21 cellular contexts compared by ENCODE assay signal in genomic region chr1:79380078-79380477, GRCh38.
"Had no signal": no experiment of that assay in that cellular context is flagged by ENCODE, and none has a peak within 500 bp of the region (broad histone marks: within the 10 kb centered on the region; RNA-seq: fewer than 3 reads in every experiment).

No MANE protein-coding gene starts in this region.

- H3K27ac Mint-ChIP-seq: activated CD4-positive, alpha-beta T cell treated with anti-CD3 and anti-CD28 coated beads, Interleukin-2, amount 10 ng/mL, durations not matched to agents 24 days and 14 days; activated CD8-positive, alpha-beta T cell treated with anti-CD3 and anti-CD28 coated beads for 36 hours; activated naive CD4-positive, alpha-beta T cell treated with anti-CD3 and anti-CD28 coated beads for 36 hours; activated T-helper 2 cell treated with anti-CD3 and anti-CD28 coated beads, Interferon-gamma antibody, Interleukin-2, Interleukin-4, amounts not matched to agents 10 μg/mL and 5 μg/mL and 100 μg/mL, durations not matched to agents 14 hours and 24 hours and 36 hours; natural killer cell; stimulated activated naive CD8-positive, alpha-beta T cell treated with anti-CD3 and anti-CD28 coated beads, Interleukin-15, amount 100 ng/mL, for 72 hours had no signal

- DNase-seq: activated CD4-positive, alpha-beta T cell treated with anti-CD3 and anti-CD28 coated beads, Interleukin-2, amount 10 ng/mL, durations not matched to agents 24 days and 14 days; activated CD8-positive, alpha-beta T cell treated with anti-CD3 and anti-CD28 coated beads for 36 hours; activated naive CD4-positive, alpha-beta T cell treated with anti-CD3 and anti-CD28 coated beads for 36 hours; activated T-cell treated with anti-CD3 and anti-CD28 coated beads, Interleukin-2, amount 50 U/mL, for 1 hour; left cardiac atrium; natural killer cell; pancreas; right lobe of liver; stimulated activated CD4-positive, alpha-beta T cell treated with anti-CD3 and anti-CD28 coated beads, Interleukin-4, amount 100 ng/mL, for 1 hour; stimulated activated naive CD8-positive, alpha-beta T cell treated with anti-CD3 and anti-CD28 coated beads, Interleukin-15, amount 100 ng/mL, for 72 hours; transverse colon had no signal

- ATAC-seq: activated CD8-positive, alpha-beta T cell treated with anti-CD3 and anti-CD28 coated beads for 36 hours; esophagus mucosa; left cardiac atrium; natural killer cell; pancreas; right lobe of liver; stimulated activated naive CD8-positive, alpha-beta T cell treated with anti-CD3 and anti-CD28 coated beads, Interleukin-15, amount 100 ng/mL, for 72 hours had no signal

- FAIRE-seq: endometrium, pancreas had no signal

- H3K27me3 Mint-ChIP-seq: activated CD4-positive, alpha-beta T cell treated with anti-CD3 and anti-CD28 coated beads, Interleukin-2, amount 10 ng/mL, durations not matched to agents 24 days and 14 days; activated CD8-positive, alpha-beta T cell treated with anti-CD3 and anti-CD28 coated beads for 36 hours; central memory CD8-positive, alpha-beta T cell; stimulated activated naive CD8-positive, alpha-beta T cell treated with anti-CD3 and anti-CD28 coated beads, Interleukin-15, amount 100 ng/mL, for 72 hours had no signal

- H3K4me2 ChIP-seq: smooth muscle cell had no signal

- H3K27me3 ChIP-seq: ascending aorta, neutrophil, pancreas, right lobe of liver, suprapubic skin, transverse colon, vagina had no signal

- H3K4me1 ChIP-seq: ascending aorta, pancreas, right lobe of liver, suprapubic skin, transverse colon, vagina had no signal

- H3K27ac ChIP-seq: ascending aorta, coronary artery, neutrophil, pancreas, right lobe of liver, suprapubic skin, transverse colon, vagina had no signal

- H3K4me1 Mint-ChIP-seq: activated CD4-positive, alpha-beta T cell treated with anti-CD3 and anti-CD28 coated beads, Interleukin-2, amount 10 ng/mL, durations not matched to agents 24 days and 14 days; central memory CD8-positive, alpha-beta T cell; natural killer cell; stimulated activated naive CD8-positive, alpha-beta T cell treated with anti-CD3 and anti-CD28 coated beads, Interleukin-15, amount 100 ng/mL, for 72 hours had no signal

- H3K9me3 Mint-ChIP-seq: activated CD4-positive, alpha-beta T cell treated with anti-CD3 and anti-CD28 coated beads, Interleukin-2, amount 10 ng/mL, durations not matched to agents 24 days and 14 days; activated naive CD4-positive, alpha-beta T cell treated with anti-CD3 and anti-CD28 coated beads for 36 hours had no signal

- H3K36me3 ChIP-seq: ascending aorta, neutrophil, pancreas, right lobe of liver, suprapubic skin, transverse colon, vagina had no signal

- H3K4me3 ChIP-seq: ascending aorta, coronary artery, pancreas, right lobe of liver, smooth muscle cell, suprapubic skin, transverse colon, vagina had no signal

- H3K4me3 Mint-ChIP-seq: activated CD4-positive, alpha-beta T cell treated with anti-CD3 and anti-CD28 coated beads, Interleukin-2, amount 10 ng/mL, durations not matched to agents 24 days and 14 days; activated CD8-positive, alpha-beta T cell treated with anti-CD3 and anti-CD28 coated beads for 36 hours; activated naive CD4-positive, alpha-beta T cell treated with anti-CD3 and anti-CD28 coated beads for 36 hours; central memory CD8-positive, alpha-beta T cell; natural killer cell; stimulated activated naive CD8-positive, alpha-beta T cell treated with anti-CD3 and anti-CD28 coated beads, Interleukin-15, amount 100 ng/mL, for 72 hours had no signal

- H3K9me3 ChIP-seq: ascending aorta, neutrophil, pancreas, right lobe of liver, suprapubic skin, transverse colon, vagina had no signal
